In the genomic region with DNA sequence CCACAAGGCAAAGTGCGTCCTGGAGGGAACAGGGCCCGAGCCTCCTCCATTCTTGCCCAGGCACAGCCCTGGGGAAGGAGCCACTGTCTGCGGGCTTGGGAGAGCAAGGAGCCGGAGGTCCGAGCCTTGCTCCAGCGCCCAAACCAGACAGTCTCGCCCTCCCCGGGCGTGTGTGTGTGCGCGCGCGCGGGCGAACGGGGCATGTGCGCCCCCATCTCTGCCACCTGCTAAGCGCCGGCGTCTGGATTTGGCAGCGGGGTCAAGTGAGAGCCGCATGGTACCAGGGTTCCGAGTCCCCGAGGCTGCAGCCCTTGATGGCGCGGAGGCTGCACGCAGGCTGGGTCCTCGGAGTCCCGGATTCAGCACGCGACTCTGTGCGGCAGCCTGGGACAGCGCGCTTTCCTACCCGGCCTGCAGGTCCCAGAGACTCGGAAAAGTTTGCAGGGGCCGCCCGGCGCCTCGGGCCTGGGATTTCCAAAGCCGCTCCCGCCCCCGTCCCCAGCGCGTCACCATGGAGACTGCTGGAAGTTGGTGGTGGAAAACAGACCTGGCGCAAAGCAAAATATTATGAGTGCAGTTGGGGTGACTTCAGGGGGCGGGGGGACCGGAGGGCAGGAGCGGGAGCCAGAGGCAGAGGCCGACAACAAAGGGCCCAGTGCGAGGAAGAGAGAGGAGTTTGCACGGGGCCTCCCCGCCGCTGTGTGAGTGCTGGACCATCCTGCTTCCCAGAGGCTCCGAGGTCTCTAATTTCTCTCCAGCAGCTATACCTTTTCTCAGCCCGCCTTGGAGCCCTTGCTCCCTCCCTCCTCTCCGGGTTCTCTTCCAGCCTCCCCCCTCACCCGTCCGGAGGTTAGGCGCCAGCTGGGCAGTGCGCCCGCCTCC, we compare ENCODE assay signal across 13 cellular contexts. TPM values are rescaled to one million over a fixed set of nuclear protein-coding genes. Genes with fewer than 3 reads are reported as not detected.
DNase-seq lines count a peak whose midpoint lies in the region; ATAC-seq, FAIRE-seq and TF ChIP-seq lines count a peak whose summit lies in the region.
"Had no signal": no experiment of that assay in that cellular context is flagged by ENCODE, and none has a peak within 500 bp of the region (broad histone marks: within the 10 kb centered on the region; RNA-seq: fewer than 3 reads in every experiment).

No MANE protein-coding gene starts in this region.

- TF ChIP-seq CTCF in endothelial cell of umbilical vein (IDR thresholded peaks at IDR 0.05; ENCODE audit: extremely low read depth in 1 of 2, insufficient read depth in 1 of 2, low read depth in 1 of 2, low read length in 2 of 2) (no peak), tibial artery (IDR thresholded peaks at IDR 0.05) (no peak)

- TF ChIP-seq POLR2A in endothelial cell of umbilical vein (IDR thresholded peaks at IDR 0.05; ENCODE audit: low read depth, low read length): no peak

- no peaks in the 10 kb centered on the region for H3K9me1 ChIP-seq in endothelial cell of umbilical vein (replicated peaks; ENCODE audit: control insufficient read depth, extremely low read depth, insufficient read depth, low read length)

- no peak for ATAC-seq in HG02852 (IDR thresholded peaks at IDR 0.05; ENCODE audit: unreplicated experiment)
- ATAC-seq in HG03159 (IDR thresholded peaks at IDR 0.05; ENCODE audit: unreplicated experiment): no peak

- H3K4me3 ChIP-seq in HUES6 (ENCODE audit: low read depth, low read length) (peak overlapping the region; percentile 85), endothelial cell of umbilical vein (replicated peaks in 1 of 3; ENCODE audit: insufficient read depth in 1 of 3, low read depth in 1 of 3, low read length in 3 of 3) (no peak overlapping the region), neuronal stem cell (ENCODE audit: low read length in 2 of 2) (peak overlapping the region; percentile 63 to 64), tibial artery (no peak overlapping the region)
- H3K4me3 ChIP-seq: GM23248 had no signal

- H3K27me3 ChIP-seq in HUES6 (ENCODE audit: control insufficient read depth, insufficient read depth, low read length) (peaks cover 99% of the 10 kb centered on the region), endothelial cell of umbilical vein (ENCODE audit: control insufficient read depth in 2 of 2, insufficient read depth in 2 of 2, low read length in 2 of 2) (peaks cover 71 to 77% of the 10 kb centered on the region in 2 experiments), neuronal stem cell (ENCODE audit: control insufficient read depth in 3 of 3, insufficient read depth in 3 of 3, low read depth in 1 of 3, low read length in 3 of 3) (peaks cover 0 to 56% (median 6%) of the 10 kb centered on the region in 3 experiments), tibial artery (peaks cover 0 to 91% of the 10 kb centered on the region in 2 donors)

- H3K9me3 ChIP-seq in HUES6 (ENCODE audit: control insufficient read depth, insufficient read depth, low read depth, low read length) (no peaks in the 10 kb centered on the region), endothelial cell of umbilical vein (replicated peaks; ENCODE audit: control insufficient read depth, insufficient read depth, low read length) (no peaks in the 10 kb centered on the region), neuronal stem cell (replicated peaks in 1 of 2; ENCODE audit: control insufficient read depth in 2 of 2, insufficient read depth in 1 of 2, low read depth in 1 of 2, low read length in 2 of 2) (no peaks in the 10 kb centered on the region), tibial artery (no peaks in the 10 kb centered on the region)

- H3K23ac ChIP-seq in neuronal stem cell (ENCODE audit: low read depth, low read length, poor library complexity): no peak overlapping the region

- no peaks in the 10 kb centered on the region for H3K36me3 ChIP-seq in HUES6 (ENCODE audit: control insufficient read depth, insufficient read depth, low read length)
- no peaks in the 10 kb centered on the region for H3K36me3 ChIP-seq in endothelial cell of umbilical vein (ENCODE audit: control insufficient read depth in 2 of 2, extremely low read depth in 1 of 2, insufficient read depth in 2 of 2, low read length in 2 of 2)
- H3K36me3 ChIP-seq in neuronal stem cell (replicated peaks in 1 of 2; ENCODE audit: control insufficient read depth in 2 of 2, insufficient read depth in 2 of 2, low read length in 2 of 2): peaks cover 0 to 61% of the 10 kb centered on the region in 2 donors
- H3K36me3 ChIP-seq in tibial artery: no peaks in the 10 kb centered on the region
- H3K36me3 ChIP-seq: WERI-Rb-1 had no signal

- no peak overlapping the region for H4K91ac ChIP-seq in neuronal stem cell (ENCODE audit: low read depth, low read length, poor library complexity)

- no peak overlapping the region for H3K4me2 ChIP-seq in endothelial cell of umbilical vein (ENCODE audit: insufficient read depth, low read length)
- peak overlapping the region; percentile 92 for H3K4me2 ChIP-seq in neuronal stem cell (ENCODE audit: insufficient read depth, low read length, poor library complexity, severe bottlenecking)

- H3K4me1 ChIP-seq in HUES6 (ENCODE audit: control insufficient read depth, insufficient read depth, low read length) (peaks cover 36% of the 10 kb centered on the region), endothelial cell of umbilical vein (ENCODE audit: control insufficient read depth, extremely low read depth, insufficient read depth, low read length) (no peaks in the 10 kb centered on the region), neuronal stem cell (ENCODE audit: control insufficient read depth in 2 of 2, insufficient read depth in 1 of 2, low read depth in 1 of 2, low read length in 2 of 2) (peaks cover 24 to 28% of the 10 kb centered on the region in 2 donors), tibial artery (peaks cover 0 to 56% (median 45%) of the 10 kb centered on the region in 4 donors)

- peak overlapping the region; percentile 72 for H2BK15ac ChIP-seq in neuronal stem cell (ENCODE audit: low read length)

- peak overlapping the region; percentile 6 for H3K14ac ChIP-seq in neuronal stem cell (ENCODE audit: low read length)

- H2BK5ac ChIP-seq in neuronal stem cell (ENCODE audit: low read length): peak overlapping the region; percentile 78

- H3K18ac ChIP-seq in neuronal stem cell (ENCODE audit: low read length): peak overlapping the region; percentile 91

- H3K79me1 ChIP-seq in neuronal stem cell (ENCODE audit: low read depth, low read length): no peaks in the 10 kb centered on the region

- no peak overlapping the region for H2BK120ac ChIP-seq in neuronal stem cell (ENCODE audit: low read depth, low read length)

- POLR2A ChIA-PET in endothelial cell of umbilical vein (lab: Charles Lee): no interaction called here

- peak overlapping the region; percentile 52 for H2BK12ac ChIP-seq in neuronal stem cell (ENCODE audit: low read length)

- no peaks in the 10 kb centered on the region for H3K79me2 ChIP-seq in endothelial cell of umbilical vein (ENCODE audit: control insufficient read depth, insufficient read depth, low read length)

- H3K27ac ChIP-seq in HUES6 (ENCODE audit: low read depth, low read length): no peak overlapping the region
- H3K27ac ChIP-seq in endothelial cell of umbilical vein (ENCODE audit: insufficient read depth, low read depth, low read length): no peak overlapping the region
- no peak overlapping the region for H3K27ac ChIP-seq in neuronal stem cell (replicated peaks; ENCODE audit: low read length)
- no peak overlapping the region for H3K27ac ChIP-seq in tibial artery
- H3K27ac ChIP-seq: GM23248, WERI-Rb-1 had no signal

- no peak for FAIRE-seq in endothelial cell of umbilical vein (lab: Jason Lieb, UNC)
- FAIRE-seq: D721Med had no signal

- no peaks in the 10 kb centered on the region for H4K20me1 ChIP-seq in endothelial cell of umbilical vein (replicated peaks; ENCODE audit: control insufficient read depth, extremely low read depth, insufficient read depth, low read length)

- no peak overlapping the region for H2AFZ ChIP-seq in endothelial cell of umbilical vein (ENCODE audit: low read depth, low read length)
- peak overlapping the region; percentile 20 for H2AFZ ChIP-seq in neuronal stem cell (ENCODE audit: low read length)
- H2AFZ ChIP-seq: GM23248 had no signal

- intact Hi-C loops in endothelial cell of umbilical vein (cut with micrococcal nuclease): loop anchor here (10.0 kb wide), 1 partner anchor 328 kb away; no protein-coding TSS in a partner anchor
- intact Hi-C loops in tibial artery (cut with DNase I; ENCODE audit: low total_unique reads): loop anchor here (10.0 kb wide), 1 partner anchor 1188 kb away; a partner anchor contains a TSS

- no peak overlapping the region for H2AK5ac ChIP-seq in neuronal stem cell (ENCODE audit: low read depth, low read length)

- WGBS in neuronal stem cell (ENCODE audit: extremely low coverage in 2 of 2, insufficient read length in 2 of 2, insufficient replicate concordance in 1 of 2), 2 donors: no CpG with 5 or more reads among the region's 62 CpGs

- no peak overlapping the region for H4K8ac ChIP-seq in neuronal stem cell (ENCODE audit: low read depth, low read length)

- BruUV-seq in endothelial cell of umbilical vein (replicated peaks; lab: Mats Ljungman, UMichigan): no TSS peak

- CTCF ChIA-PET in endothelial cell of umbilical vein (lab: Charles Lee): no interaction called here

- no peak overlapping the region for H3K9ac ChIP-seq in HUES6 (ENCODE audit: low read length)
- H3K9ac ChIP-seq in endothelial cell of umbilical vein (replicated peaks; ENCODE audit: extremely low read depth, insufficient read depth, low read length): no peak overlapping the region
- H3K9ac ChIP-seq in neuronal stem cell (ENCODE audit: low read depth, low read length, poor library complexity): no peak overlapping the region
- H3K9ac ChIP-seq: GM23248 had no signal

- DNase-seq in D341Med (ENCODE audit: low spot score) (peak; percentile 66), endothelial cell of umbilical vein (ENCODE audit: low read depth, low spot score) (no peak), neuronal stem cell (ENCODE audit: low spot score) (peak; percentile 66), middle frontal gyrus (ENCODE audit: extremely low spot score, low spot score) (no peak), tibial artery (no peak)
- DNase-seq: activated naive CD4-positive, alpha-beta T cell treated with Interleukin-2 at 50 U/mL for 16 hours; GM23248; WERI-Rb-1 had no signal

- dilution Hi-C loops in endothelial cell of umbilical vein (cut with MboI; ENCODE audit: extremely low pct_ligation_motif_present, low sequenced_read_pairs): no loop called here

- no peak overlapping the region for H3K4ac ChIP-seq in neuronal stem cell (ENCODE audit: low read length)

RNA-seq across cellular contexts. Expression of a gene that starts 4.2 kb away (rescaled TPM):
- total RNA-seq in endothelial cell of umbilical vein: not detected in 2 replicates
- polyA plus RNA-seq in endothelial cell of umbilical vein: not detected in 2 replicates
- not detected in 2 replicates for polyA plus RNA-seq in endothelial cell of umbilical vein (2011; cell fraction: cytosol; rRNA removed)
- not detected in 2 replicates for polyA plus RNA-seq in endothelial cell of umbilical vein (2011; cell fraction: nucleus; rRNA removed)
- not detected in 2 replicates for polyA plus RNA-seq in endothelial cell of umbilical vein (2012)
- not detected in 2 replicates for polyA minus RNA-seq in endothelial cell of umbilical vein
- not detected for polyA minus RNA-seq in endothelial cell of umbilical vein (2011; cell fraction: cytosol; rRNA and poly(A)+ RNA removed)
- not detected in 2 replicates for polyA minus RNA-seq in endothelial cell of umbilical vein (2011; cell fraction: nucleus; rRNA and poly(A)+ RNA removed)
- polyA plus RNA-seq in neuronal stem cell (2013, experiment 1 of 2): 0.89 TPM
- polyA plus RNA-seq in neuronal stem cell (2013, experiment 2 of 2): 0.89 TPM
- total RNA-seq: GM23248, liver had no signal
- polyA plus RNA-seq: GM23248, liver had no signal

Comparison
In these comparisons a context has a peak if more than half of its experiments do, and no peak if none do; other contexts are left out.
1. DNase-seq: peak in D341Med (single experiment) and neuronal stem cell (single experiment); none in endothelial cell of umbilical vein (single experiment), middle frontal gyrus (single experiment) and tibial artery (0 of 2).
2. H3K4me3 ChIP-seq: peak in HUES6 (single experiment) and neuronal stem cell (2 of 2); none in endothelial cell of umbilical vein (0 of 3) and tibial artery (0 of 2).